Comparison of ENCODE assay signal across 1 cellular context in genomic region chr3:134237454-134238145, GRCh38.
TF ChIP-seq lines count a peak whose summit lies in the region.

No MANE protein-coding gene starts in this region.

TF ChIP-seq in HEK293, 187 proteins besides CTCF, POLR2A, EP300 and RAD21 (continued from another document and continues in another):
- TF ChIP-seq ZNF280D (tag by site-specific recombination; IDR thresholded peaks at IDR 0.05) (no peak), REST (tag by site-specific recombination; IDR thresholded peaks at IDR 0.05) (no peak), ZSCAN5A (tag by site-specific recombination; IDR thresholded peaks at IDR 0.05) (no peak), ZNF571 (tag by site-specific recombination; IDR thresholded peaks at IDR 0.05) (no peak), MZF1 (tag by site-specific recombination; IDR thresholded peaks at IDR 0.05; ENCODE audit: borderline replicate concordance) (no peak), ZBTB21 (tag by site-specific recombination; IDR thresholded peaks at IDR 0.05) (no peak), ZNF2 (tag by site-specific recombination; IDR thresholded peaks at IDR 0.05) (no peak), ZNF426 (tag by site-specific recombination; IDR thresholded peaks at IDR 0.05) (no peak), PRDM4 (tag by site-specific recombination; IDR thresholded peaks at IDR 0.05) (no peak), ZNF830 (tag by site-specific recombination; IDR thresholded peaks at IDR 0.05; ENCODE audit: low read depth) (no peak), ZNF843 (tag by site-specific recombination; IDR thresholded peaks at IDR 0.05) (peak; percentile 70), KLF1 (tag by site-specific recombination; IDR thresholded peaks at IDR 0.05) (no peak), PRDM1 (tag by site-specific recombination; IDR thresholded peaks at IDR 0.05) (no peak), ZIC2 (tag by site-specific recombination; IDR thresholded peaks at IDR 0.05) (no peak), FEZF1 (tag by site-specific recombination; IDR thresholded peaks at IDR 0.05) (peak; percentile 36), ZNF398 (tag by site-specific recombination; IDR thresholded peaks at IDR 0.05) (no peak), RBAK (tag by site-specific recombination; IDR thresholded peaks at IDR 0.05) (no peak), SP7 (tag by site-specific recombination; IDR thresholded peaks at IDR 0.05) (peak; percentile 64; the same call in 1 of the 2 replicates), ZNF518A (tag by site-specific recombination; conservative IDR thresholded peaks at IDR 0.05; ENCODE audit: low read depth) (no peak), GLI2 (tag by site-specific recombination; IDR thresholded peaks at IDR 0.05; ENCODE audit: borderline replicate concordance, low read depth) (no peak), ZNF132 (tag by site-specific recombination; IDR thresholded peaks at IDR 0.05; ENCODE audit: borderline replicate concordance) (no peak)
- TF ChIP-seq, protein P1, sequence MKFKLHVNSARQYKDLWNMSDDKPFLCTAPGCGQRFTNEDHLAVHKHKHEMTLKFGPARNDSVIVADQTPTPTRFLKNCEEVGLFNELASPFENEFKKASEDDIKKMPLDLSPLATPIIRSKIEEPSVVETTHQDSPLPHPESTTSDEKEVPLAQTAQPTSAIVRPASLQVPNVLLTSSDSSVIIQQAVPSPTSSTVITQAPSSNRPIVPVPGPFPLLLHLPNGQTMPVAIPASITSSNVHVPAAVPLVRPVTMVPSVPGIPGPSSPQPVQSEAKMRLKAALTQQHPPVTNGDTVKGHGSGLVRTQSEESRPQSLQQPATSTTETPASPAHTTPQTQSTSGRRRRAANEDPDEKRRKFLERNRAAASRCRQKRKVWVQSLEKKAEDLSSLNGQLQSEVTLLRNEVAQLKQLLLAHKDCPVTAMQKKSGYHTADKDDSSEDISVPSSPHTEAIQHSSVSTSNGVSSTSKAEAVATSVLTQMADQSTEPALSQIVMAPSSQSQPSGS (tag by site-specific recombination; IDR thresholded peaks at IDR 0.05; ENCODE audit: low read depth) = peak; percentile 75
- TF ChIP-seq, protein P2, sequence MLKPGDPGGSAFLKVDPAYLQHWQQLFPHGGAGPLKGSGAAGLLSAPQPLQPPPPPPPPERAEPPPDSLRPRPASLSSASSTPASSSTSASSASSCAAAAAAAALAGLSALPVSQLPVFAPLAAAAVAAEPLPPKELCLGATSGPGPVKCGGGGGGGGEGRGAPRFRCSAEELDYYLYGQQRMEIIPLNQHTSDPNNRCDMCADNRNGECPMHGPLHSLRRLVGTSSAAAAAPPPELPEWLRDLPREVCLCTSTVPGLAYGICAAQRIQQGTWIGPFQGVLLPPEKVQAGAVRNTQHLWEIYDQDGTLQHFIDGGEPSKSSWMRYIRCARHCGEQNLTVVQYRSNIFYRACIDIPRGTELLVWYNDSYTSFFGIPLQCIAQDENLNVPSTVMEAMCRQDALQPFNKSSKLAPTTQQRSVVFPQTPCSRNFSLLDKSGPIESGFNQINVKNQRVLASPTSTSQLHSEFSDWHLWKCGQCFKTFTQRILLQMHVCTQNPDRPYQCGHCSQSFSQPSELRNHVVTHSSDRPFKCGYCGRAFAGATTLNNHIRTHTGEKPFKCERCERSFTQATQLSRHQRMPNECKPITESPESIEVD (tag by site-specific recombination; IDR thresholded peaks at IDR 0.05) = peak; percentile 94
